In genomic region chr12:6427796-6428195, GRCh38 we compare ENCODE assay signal across 4 cellular contexts. TPM values are rescaled to one million over a fixed set of nuclear protein-coding genes. Genes with fewer than 3 reads are reported as not detected.
"Had no signal": no experiment of that assay in that cellular context is flagged by ENCODE, and none has a peak within 500 bp of the region (broad histone marks: within the 10 kb centered on the region; RNA-seq: fewer than 3 reads in every experiment).

No MANE protein-coding gene starts in this region.

RNA-seq across cellular contexts. Expression of gene CD27, which starts 17.0 kb away (rescaled TPM):
- total RNA-seq: astrocyte, lung microvascular endothelial cell, SK-MEL-5 had no signal

RNA-seq across cellular contexts. Expression of gene SCNN1A, which starts 52.4 kb away (rescaled TPM):
- total RNA-seq: occipital lobe, SK-MEL-5 had no signal
